10 cellular contexts compared by ENCODE assay signal in the genomic region with DNA sequence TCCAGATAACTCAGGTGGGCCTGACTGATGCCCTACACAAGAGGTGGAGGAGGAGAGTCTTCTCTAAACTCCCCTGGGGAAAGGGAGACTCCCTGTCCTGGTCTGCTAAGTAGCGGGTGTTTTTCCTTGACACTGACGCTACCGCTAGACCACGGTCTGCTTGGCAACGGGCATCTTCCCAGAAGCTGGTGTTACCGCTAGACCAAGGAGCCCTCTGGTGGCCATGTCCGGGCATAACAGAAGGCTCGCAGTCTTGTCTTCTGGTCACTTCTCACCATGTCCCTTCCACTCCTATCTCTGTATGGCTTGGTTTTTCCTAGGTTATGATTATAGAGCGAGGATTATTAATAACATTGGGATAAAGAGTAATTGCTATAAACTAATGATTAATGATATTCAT.
A peak's percentile ranks its signal among the peaks of the same experiment; 100 is the strongest.
DNase-seq lines count a peak whose midpoint lies in the region; TF ChIP-seq lines count a peak whose summit lies in the region.
"Had no signal": no experiment of that assay in that cellular context is flagged by ENCODE, and none has a peak within 500 bp of the region (broad histone marks: within the 10 kb centered on the region; RNA-seq: fewer than 3 reads in every experiment).

No MANE protein-coding gene starts in this region.

- H3K27ac ChIP-seq in DOHH2 (ENCODE audit: low read depth, low read length) = no peak overlapping the region

- H3K9me2 ChIP-seq in DOHH2 (replicated peaks; ENCODE audit: control insufficient read depth, low read length) = no peaks in the 10 kb centered on the region

- H3K9me3 ChIP-seq in DOHH2 (ENCODE audit: control insufficient read depth, insufficient read depth, low read length) = no peaks in the 10 kb centered on the region

- H3K4me3 ChIP-seq in AG09309 (ENCODE audit: control insufficient read depth, low read depth, low read length) (no peak overlapping the region), DOHH2 (ENCODE audit: low read length) (no peak overlapping the region)
- H3K4me3 ChIP-seq: lung had no signal

- no peaks in the 10 kb centered on the region for H4K20me1 ChIP-seq in DOHH2 (ENCODE audit: control insufficient read depth, insufficient read depth, low read depth, low read length)

- H3F3A ChIP-seq in DOHH2 (ENCODE audit: control insufficient read depth, insufficient read depth) = no peaks in the 10 kb centered on the region

- DNase-seq in AG09309 (ENCODE audit: low read depth) (no peak), NCI-H2171 (lab: John Stamatoyannopoulos, UW) (peak; percentile 8), cerebellar cortex (ENCODE audit: low spot score) (peak; percentile 7), NOMO-1 treated with DMSO at 0.1 percent for 48 hours (lab: John Stamatoyannopoulos, UW; ENCODE audit: unreplicated experiment) (no peak), midbrain (lab: John Stamatoyannopoulos, UW) (no peak), NCI-H2196 (lab: John Stamatoyannopoulos, UW; ENCODE audit: unreplicated experiment) (no peak)
- DNase-seq in central memory CD4-positive, alpha-beta T cell = no peak
- DNase-seq: activated effector memory CD4-positive, alpha-beta T cell treated with Interleukin-2 at 50 U/mL for 16 hours had no signal

- no peaks in the 10 kb centered on the region for H3K36me3 ChIP-seq in DOHH2 (ENCODE audit: control insufficient read depth, low read length)

- peaks cover 9% of the 10 kb centered on the region for H3K4me1 ChIP-seq in DOHH2 (ENCODE audit: control insufficient read depth, low read length)

- TF ChIP-seq CTCF in AG09309 (IDR thresholded peaks at IDR 0.05; ENCODE audit: control insufficient read depth, insufficient read depth, low read depth, low read length, missing control alignments) (peak; percentile 28), DOHH2 (IDR thresholded peaks at IDR 0.05; ENCODE audit: low read depth, low read length, poor library complexity, severe bottlenecking) (peak; percentile 78)

- peaks cover 4% of the 10 kb centered on the region; the same call in 1 of the 2 replicates for H3K27me3 ChIP-seq in DOHH2 (ENCODE audit: control insufficient read depth, low read length)

- H3K79me2 ChIP-seq in DOHH2 (ENCODE audit: control insufficient read depth, low read length) = no peaks in the 10 kb centered on the region

- H3K4me2 ChIP-seq in DOHH2 (ENCODE audit: low read length) = peak overlapping the region; percentile 35; the same call in 1 of the 2 replicates

Comparison
In these comparisons a context has a peak if more than half of its experiments do, and no peak if none do; other contexts are left out.
1. DNase-seq: peak in NCI-H2171 (single experiment) and cerebellar cortex (single experiment); none in AG09309 (single experiment), NOMO-1 treated with DMSO at 0.1 percent for 48 hours (single experiment), central memory CD4-positive, alpha-beta T cell (single experiment), midbrain (single experiment) and NCI-H2196 (single experiment).